13 cellular contexts compared by ENCODE assay signal in genomic region chr21:28675265-28676041, GRCh38.
DNase-seq lines count a peak whose midpoint lies in the region; ATAC-seq, FAIRE-seq and TF ChIP-seq lines count a peak whose summit lies in the region.
"Had no signal": no experiment of that assay in that cellular context is flagged by ENCODE, and none has a peak within 500 bp of the region (broad histone marks: within the 10 kb centered on the region; RNA-seq: fewer than 3 reads in every experiment).

No MANE protein-coding gene starts in this region.

- H3K9me3 Mint-ChIP-seq in HFFc6 = peaks cover 6% of the 10 kb centered on the region

- CTCF ChIA-PET in endothelial cell of umbilical vein (lab: Charles Lee) = no interaction called here

- dilution Hi-C loops in endothelial cell of umbilical vein (cut with MboI; ENCODE audit: extremely low pct_ligation_motif_present, low sequenced_read_pairs) = no loop called here

- H3K9me3 ChIP-seq in endothelial cell of umbilical vein (replicated peaks; ENCODE audit: control insufficient read depth, insufficient read depth, low read length) (no peaks in the 10 kb centered on the region), subcutaneous abdominal adipose tissue (ENCODE audit: control insufficient read depth in 5 of 5, low read length in 5 of 5) (no peaks in the 10 kb centered on the region)

- H3K27me3 ChIP-seq in endothelial cell of umbilical vein (ENCODE audit: control insufficient read depth in 2 of 2, insufficient read depth in 2 of 2, low read length in 2 of 2) (no peaks in the 10 kb centered on the region), subcutaneous abdominal adipose tissue (ENCODE audit: control insufficient read depth in 5 of 5, insufficient read depth in 4 of 5, low read length in 5 of 5) (no peaks in the 10 kb centered on the region)

- no TSS peak for BruUV-seq in endothelial cell of umbilical vein (replicated peaks; lab: Mats Ljungman, UMichigan)

- no peaks in the 10 kb centered on the region for H3K36me3 ChIP-seq in endothelial cell of umbilical vein (ENCODE audit: control insufficient read depth in 2 of 2, extremely low read depth in 1 of 2, insufficient read depth in 2 of 2, low read length in 2 of 2)
- no peaks in the 10 kb centered on the region for H3K36me3 ChIP-seq in subcutaneous abdominal adipose tissue (ENCODE audit: control insufficient read depth in 5 of 5, insufficient read depth in 5 of 5, low read length in 5 of 5)

- no peaks in the 10 kb centered on the region for H4K20me1 ChIP-seq in endothelial cell of umbilical vein (replicated peaks; ENCODE audit: control insufficient read depth, extremely low read depth, insufficient read depth, low read length)

- H3K36me3 Mint-ChIP-seq in HFFc6 (ENCODE audit: low read depth) = peaks cover 4% of the 10 kb centered on the region; the same call in 1 of the 2 replicates

- H3K27ac ChIP-seq in endothelial cell of umbilical vein (ENCODE audit: insufficient read depth, low read depth, low read length) (no peak overlapping the region), subcutaneous abdominal adipose tissue (ENCODE audit: low read depth, low read length) (peak overlapping the region; percentile 21)
- H3K27ac ChIP-seq: C4-2B, SK-N-MC had no signal

- DNase-seq in HFFc6 (peak; percentile 16), endothelial cell of umbilical vein (ENCODE audit: low read depth, low spot score) (peak; percentile 18), left ventricle myocardium superior (no peak), middle frontal gyrus (ENCODE audit: extremely low spot score, low spot score) (no peak), DMS79 treated with DMSO at 0.1 percent for 48 hours (lab: John Stamatoyannopoulos, UW) (no peak), KBM-7 (no peak)
- no peak for DNase-seq in stimulated activated naive CD4-positive, alpha-beta T cell (lab: John Stamatoyannopoulos, UW)

- ATAC-seq in left ventricle myocardium superior = peak; percentile 97

- in situ Hi-C loops in KBM-7 (cut with MboI; ENCODE audit: low pct_unique_long_range_greater_than_20kb, low sequenced_read_pairs) = no loop called here

- peak overlapping the region; percentile 30 for H2AFZ ChIP-seq in endothelial cell of umbilical vein (ENCODE audit: low read depth, low read length)

- POLR2A ChIA-PET in endothelial cell of umbilical vein (lab: Charles Lee) = no interaction called here

- TF ChIP-seq CTCF in HFFc6 (IDR thresholded peaks at IDR 0.05) = no peak
- no peak for TF ChIP-seq CTCF in endothelial cell of umbilical vein (IDR thresholded peaks at IDR 0.05; ENCODE audit: extremely low read depth in 1 of 2, insufficient read depth in 1 of 2, low read depth in 1 of 2, low read length in 2 of 2)

- no peak overlapping the region for H3K4me3 ChIP-seq in endothelial cell of umbilical vein (replicated peaks in 1 of 3; ENCODE audit: insufficient read depth in 1 of 3, low read depth in 1 of 3, low read length in 3 of 3)
- H3K4me3 ChIP-seq in subcutaneous abdominal adipose tissue (ENCODE audit: low read depth in 1 of 5, low read length in 5 of 5) = no peak overlapping the region
- H3K4me3 ChIP-seq: SK-N-MC had no signal

- TF ChIP-seq POLR2A in endothelial cell of umbilical vein (IDR thresholded peaks at IDR 0.05; ENCODE audit: low read depth, low read length) = no peak

- no peak overlapping the region for H3K4me3 Mint-ChIP-seq in HFFc6
- H3K4me3 Mint-ChIP-seq: dendritic cell treated with granulocyte-macrophage colony-stimulating factor and Interleukin-4, amounts not matched to agents 40 ng/mL and 50 ng/mL, for 4 days; mesothelial cell of epicardium; stimulated activated naive CD8-positive, alpha-beta T cell treated with anti-CD3 and anti-CD28 coated beads, Interleukin-15, Interleukin-2, amounts not matched to agents 100 ng/mL and 50 ng/mL, for 24 hours had no signal

- intact Hi-C loops in endothelial cell of umbilical vein (cut with micrococcal nuclease) (no loop called here), left ventricle myocardium superior (cut with micrococcal nuclease) (no loop called here)

- peaks cover 5% of the 10 kb centered on the region for H3K27me3 Mint-ChIP-seq in HFFc6 (ENCODE audit: insufficient read depth)
- H3K27me3 Mint-ChIP-seq: dendritic cell treated with granulocyte-macrophage colony-stimulating factor and Interleukin-4, amounts not matched to agents 40 ng/mL and 50 ng/mL, for 4 days; stimulated activated naive CD8-positive, alpha-beta T cell treated with anti-CD3 and anti-CD28 coated beads, Interleukin-15, Interleukin-2, amounts not matched to agents 100 ng/mL and 50 ng/mL, for 24 hours had no signal

- H3K9ac ChIP-seq in endothelial cell of umbilical vein (replicated peaks; ENCODE audit: extremely low read depth, insufficient read depth, low read length) = no peak overlapping the region
- no peak overlapping the region for H3K9ac ChIP-seq in subcutaneous abdominal adipose tissue (ENCODE audit: low read length in 5 of 5)

- peak overlapping the region; percentile 6; the same call in 1 of the 2 replicates for H3K27ac Mint-ChIP-seq in HFFc6
- H3K27ac Mint-ChIP-seq: dendritic cell treated with granulocyte-macrophage colony-stimulating factor and Interleukin-4, amounts not matched to agents 40 ng/mL and 50 ng/mL, for 4 days; mesothelial cell of epicardium; stimulated activated naive CD8-positive, alpha-beta T cell treated with anti-CD3 and anti-CD28 coated beads, Interleukin-15, Interleukin-2, amounts not matched to agents 100 ng/mL and 50 ng/mL, for 24 hours had no signal

- H3K4me2 ChIP-seq in endothelial cell of umbilical vein (ENCODE audit: insufficient read depth, low read length) = no peak overlapping the region

- H3K79me2 ChIP-seq in endothelial cell of umbilical vein (ENCODE audit: control insufficient read depth, insufficient read depth, low read length) = no peaks in the 10 kb centered on the region

- FAIRE-seq in endothelial cell of umbilical vein (lab: Jason Lieb, UNC) = no peak

- H3K4me1 ChIP-seq in endothelial cell of umbilical vein (ENCODE audit: control insufficient read depth, extremely low read depth, insufficient read depth, low read length) = peaks cover 3% of the 10 kb centered on the region
- H3K4me1 ChIP-seq in subcutaneous abdominal adipose tissue (ENCODE audit: control insufficient read depth in 5 of 5, insufficient read depth in 5 of 5, low read length in 5 of 5) = peaks cover 0 to 8% (median 6%) of the 10 kb centered on the region in 5 donors

- H3K9me1 ChIP-seq in endothelial cell of umbilical vein (replicated peaks; ENCODE audit: control insufficient read depth, extremely low read depth, insufficient read depth, low read length) = no peaks in the 10 kb centered on the region

- H3K4me1 Mint-ChIP-seq in HFFc6 (ENCODE audit: low read depth) = peaks cover 27% of the 10 kb centered on the region
- H3K4me1 Mint-ChIP-seq: mesothelial cell of epicardium had no signal

TF ChIP-seq in endothelial cell of umbilical vein, 7 proteins besides CTCF, POLR2A, EP300 and RAD21:
- peak; percentile 27 for TF ChIP-seq FOS (IDR thresholded peaks at IDR 0.05; ENCODE audit: borderline replicate concordance, insufficient read depth, low read length)
- no peak for TF ChIP-seq GATA2 (IDR thresholded peaks at IDR 0.05; ENCODE audit: insufficient read depth, insufficient read length, low read depth, low read length)
TF ChIP-seq in endothelial cell of umbilical vein: peak in this region for 1.

Comparison
In these comparisons a context has a peak if more than half of its experiments do, and no peak if none do; other contexts are left out.
1. DNase-seq: peak in HFFc6 (single experiment) and endothelial cell of umbilical vein (single experiment); none in left ventricle myocardium superior (single experiment), middle frontal gyrus (single experiment), DMS79 treated with DMSO at 0.1 percent for 48 hours (single experiment), KBM-7 (single experiment) and stimulated activated naive CD4-positive, alpha-beta T cell (0 of 6).